In genomic region chr9:4837126-4837767, GRCh38 we compare ENCODE assay signal across 18 cellular contexts. TPM values are rescaled to one million over a fixed set of nuclear protein-coding genes. Genes with fewer than 3 reads are reported as not detected.
A peak's percentile ranks its signal among the peaks of the same experiment; 100 is the strongest.
DNase-seq lines count a peak whose midpoint lies in the region; ATAC-seq, FAIRE-seq and TF ChIP-seq lines count a peak whose summit lies in the region.
"Had no signal": no experiment of that assay in that cellular context is flagged by ENCODE, and none has a peak within 500 bp of the region (broad histone marks: within the 10 kb centered on the region; RNA-seq: fewer than 3 reads in every experiment).

No MANE protein-coding gene starts in this region.

- peak overlapping the region; percentile 91 for H3K27ac Mint-ChIP-seq in astrocyte (ENCODE audit: unreplicated experiment)
- H3K27ac Mint-ChIP-seq: memory B cell had no signal

- TF ChIP-seq CTCF in HEK293 (tag by site-specific recombination; IDR thresholded peaks at IDR 0.05), result no peak
- no peak for TF ChIP-seq CTCF in astrocyte (IDR thresholded peaks at IDR 0.05; ENCODE audit: insufficient read depth, low read depth, low read length)
- no peak for TF ChIP-seq CTCF in gastroesophageal sphincter (IDR thresholded peaks at IDR 0.05)

- H3K36me3 Mint-ChIP-seq in astrocyte (ENCODE audit: low read depth, unreplicated experiment), result peaks cover 13% of the 10 kb centered on the region

- ATAC-seq in gastroesophageal sphincter (peak; percentile 39), GM21825 (IDR thresholded peaks at IDR 0.05; ENCODE audit: unreplicated experiment) (no peak), HG03108 (IDR thresholded peaks at IDR 0.05; ENCODE audit: unreplicated experiment) (no peak)
- ATAC-seq: WTC11 had no signal

- no peak overlapping the region for H3K27ac ChIP-seq in HEK293 (ENCODE audit: extremely low read depth, low read depth, low read length)
- peak overlapping the region; percentile 90 for H3K27ac ChIP-seq in astrocyte (ENCODE audit: low read depth, low read length)
- H3K27ac ChIP-seq in gastroesophageal sphincter, result peak overlapping the region in 3 of 4 donors; percentile 1 to 28 (median 27)
- peak overlapping the region; percentile 15 for H3K27ac ChIP-seq in skeletal muscle tissue (ENCODE audit: low read depth, low read length)

- H3K4me3 ChIP-seq in HEK293 (ENCODE audit: low read depth, low read length) (no peak overlapping the region), astrocyte (ENCODE audit: insufficient read depth, low read depth, low read length) (no peak overlapping the region), gastroesophageal sphincter (no peak overlapping the region), skeletal muscle tissue (ENCODE audit: low read length in 3 of 3) (no peak overlapping the region)
- H3K4me3 ChIP-seq: Peyer's patch had no signal

- no peaks in the 10 kb centered on the region for H3K27me3 Mint-ChIP-seq in astrocyte (ENCODE audit: low read depth, unreplicated experiment)
- H3K27me3 Mint-ChIP-seq: memory B cell had no signal

- no peak for TF ChIP-seq POLR2A in gastroesophageal sphincter (IDR thresholded peaks at IDR 0.05)

- H3K9ac ChIP-seq in astrocyte (ENCODE audit: low read length), result peak overlapping the region; percentile 70
- H3K9ac ChIP-seq in skeletal muscle tissue (ENCODE audit: low read depth in 1 of 3, low read length in 3 of 3), result no peak overlapping the region

- H3K36me3 ChIP-seq in HEK293 (ENCODE audit: control insufficient read depth in 2 of 2, insufficient read depth in 1 of 2, low read length in 2 of 2), result peaks cover 5 to 30% of the 10 kb centered on the region in 2 experiments; a peak in 1 of 3 replicates
- H3K36me3 ChIP-seq in astrocyte (ENCODE audit: insufficient read depth, low read length), result peaks cover 5% of the 10 kb centered on the region
- H3K36me3 ChIP-seq in gastroesophageal sphincter, result peaks cover 0 to 44% of the 10 kb centered on the region in 2 donors
- peaks cover 19 to 39% (median 24%) of the 10 kb centered on the region in 3 donors for H3K36me3 ChIP-seq in skeletal muscle tissue (ENCODE audit: control insufficient read depth in 3 of 3, insufficient read depth in 3 of 3, low read length in 3 of 3)

- no peak for FAIRE-seq in astrocyte (lab: Jason Lieb, UNC)
- FAIRE-seq: colon had no signal

- peaks cover 67% of the 10 kb centered on the region for H3K4me1 Mint-ChIP-seq in astrocyte (ENCODE audit: low read depth, unreplicated experiment)
- H3K4me1 Mint-ChIP-seq: neural crest cell, WTC11 had no signal

- TF ChIP-seq EP300 in gastroesophageal sphincter (IDR thresholded peaks at IDR 0.05), result no peak

- H3K27me3 ChIP-seq in astrocyte (ENCODE audit: insufficient read depth, low read length) (no peaks in the 10 kb centered on the region), gastroesophageal sphincter (no peaks in the 10 kb centered on the region), skeletal muscle tissue (ENCODE audit: control insufficient read depth in 3 of 3, insufficient read depth in 3 of 3, low read length in 3 of 3) (no peaks in the 10 kb centered on the region)
- H3K27me3 ChIP-seq: Peyer's patch had no signal

- H3K4me1 ChIP-seq in HEK293 (ENCODE audit: control insufficient read depth, insufficient read depth, low read length) (no peaks in the 10 kb centered on the region), astrocyte (ENCODE audit: insufficient read depth, low read length) (peaks cover 47% of the 10 kb centered on the region), gastroesophageal sphincter (peaks cover 0 to 24% (median 7%) of the 10 kb centered on the region in 3 donors), skeletal muscle tissue (ENCODE audit: control insufficient read depth in 3 of 3, insufficient read depth in 3 of 3, low read length in 3 of 3) (peaks cover 11 to 28% (median 24%) of the 10 kb centered on the region in 3 donors)
- H3K4me1 ChIP-seq: Peyer's patch had no signal

- H4K20me1 ChIP-seq in astrocyte (ENCODE audit: insufficient read depth, low read length), result no peaks in the 10 kb centered on the region

- 44 to 71% methylated on average over 3 of the region's 5 CpGs for WGBS in gastroesophageal sphincter (ENCODE audit: low coverage in 1 of 2), 2 donors

- H3K9me3 ChIP-seq in HEK293 (ENCODE audit: control insufficient read depth, insufficient read depth, low read depth, low read length) (no peaks in the 10 kb centered on the region), astrocyte (ENCODE audit: insufficient read depth, low read depth, low read length) (no peaks in the 10 kb centered on the region), gastroesophageal sphincter (no peaks in the 10 kb centered on the region), skeletal muscle tissue (ENCODE audit: control insufficient read depth in 3 of 3, low read length in 3 of 3) (no peaks in the 10 kb centered on the region)
- H3K9me3 ChIP-seq: Peyer's patch had no signal

- DNase-seq in astrocyte (ENCODE audit: low read depth) (peak; percentile 57), LoVo (ENCODE audit: low spot score) (no peak)
- DNase-seq: activated naive CD4-positive, alpha-beta T cell treated with Interleukin-2 at 50 U/mL for 16 hours; erythroblast; Karpas-422; NCI-H1694 treated with DMSO at 0.1 percent for 48 hours; NCI-H524; Peyer's patch; substantia nigra had no signal

- H3K9me3 Mint-ChIP-seq in astrocyte (ENCODE audit: unreplicated experiment), result no peaks in the 10 kb centered on the region
- H3K9me3 Mint-ChIP-seq: memory B cell, neural crest cell, WTC11 had no signal

- H3K79me2 ChIP-seq in astrocyte (ENCODE audit: insufficient read depth, low read length), result peaks cover 10% of the 10 kb centered on the region

- H2AFZ ChIP-seq in astrocyte (ENCODE audit: low read depth, low read length), result no peak overlapping the region

- CTCF ChIA-PET in HEK293 (lab: Yijun Ruan, JAX), result no interaction called here

- peak overlapping the region; percentile 68 for H3K4me2 ChIP-seq in astrocyte (ENCODE audit: low read length)

- no peak overlapping the region for H3K4me3 Mint-ChIP-seq in astrocyte (ENCODE audit: unreplicated experiment)
- H3K4me3 Mint-ChIP-seq: memory B cell, neural crest cell, WTC11 had no signal

- POLR2A ChIA-PET in HEK293 (lab: Yijun Ruan, JAX), result interaction anchor here (0.5 kb wide), 1 partner anchor 99 kb away, joined by 5 read pairs; no protein-coding TSS in a partner anchor

TF ChIP-seq in HEK293, 187 proteins besides CTCF, POLR2A, EP300 and RAD21:
- TF ChIP-seq ZNF350 (tag by site-specific recombination; IDR thresholded peaks at IDR 0.05) (no peak), KLF9 (tag by site-specific recombination; IDR thresholded peaks at IDR 0.05; ENCODE audit: low read depth) (no peak), ZIC2 (tag by site-specific recombination; IDR thresholded peaks at IDR 0.05) (peak; percentile 31; the same call in 1 of the 2 replicates)
- TF ChIP-seq, protein P1, sequence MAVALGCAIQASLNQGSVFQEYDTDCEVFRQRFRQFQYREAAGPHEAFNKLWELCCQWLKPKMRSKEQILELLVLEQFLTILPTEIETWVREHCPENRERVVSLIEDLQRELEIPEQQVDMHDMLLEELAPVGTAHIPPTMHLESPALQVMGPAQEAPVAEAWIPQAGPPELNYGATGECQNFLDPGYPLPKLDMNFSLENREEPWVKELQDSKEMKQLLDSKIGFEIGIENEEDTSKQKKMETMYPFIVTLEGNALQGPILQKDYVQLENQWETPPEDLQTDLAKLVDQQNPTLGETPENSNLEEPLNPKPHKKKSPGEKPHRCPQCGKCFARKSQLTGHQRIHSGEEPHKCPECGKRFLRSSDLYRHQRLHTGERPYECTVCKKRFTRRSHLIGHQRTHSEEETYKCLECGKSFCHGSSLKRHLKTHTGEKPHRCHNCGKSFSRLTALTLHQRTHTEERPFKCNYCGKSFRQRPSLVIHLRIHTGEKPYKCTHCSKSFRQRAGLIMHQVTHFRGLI (tag by site-specific recombination; IDR thresholded peaks at IDR 0.05), result no peak

RNA-seq across cellular contexts. Expression of gene RCL1, which starts 44.5 kb away (rescaled TPM):
- total RNA-seq in astrocyte, result 19.6 and 22.3 TPM in 2 replicates
- total RNA-seq in gastroesophageal sphincter, result 10 to 100 TPM; 10.1 to 19.0 (median 11.6) TPM
- total RNA-seq in skeletal muscle tissue, result 33.9 TPM
